In genomic region chr7:2873686-2874551, GRCh38 we compare ENCODE assay signal across 1 cellular context.
TF ChIP-seq lines count a peak whose summit lies in the region.

No MANE protein-coding gene starts in this region.

TF ChIP-seq in K562, 482 proteins besides CTCF, POLR2A, EP300 and RAD21 (continued from another document and continues in another):
- TF ChIP-seq RERE (CRISPR knock-in tag; IDR thresholded peaks at IDR 0.05; ENCODE audit: borderline replicate concordance) (no peak), GTF2A2 (tag; IDR thresholded peaks at IDR 0.05) (peak; percentile 97), POLR3G (IDR thresholded peaks at IDR 0.05; ENCODE audit: extremely low read depth, insufficient read length, insufficient replicate concordance) (no peak), ZNF23 (CRISPR knock-in tag; IDR thresholded peaks at IDR 0.05) (no peak), NONO (IDR thresholded peaks at IDR 0.05; ENCODE audit: low read depth in 2 of 2, low read length in 1 of 2) (no peak; a peak in 1 of 4 replicates), GMEB1 (CRISPR knock-in tag; IDR thresholded peaks at IDR 0.05) (no peak), ZNF121 (CRISPR knock-in tag; conservative IDR thresholded peaks at IDR 0.05) (no peak), TBP (optimal IDR thresholded peaks at IDR 0.05; ENCODE audit: low read depth, low read length) (peak; percentile 98), MCM2 (IDR thresholded peaks at IDR 0.05; ENCODE audit: low read depth) (no peak), DDX20 (tag; IDR thresholded peaks at IDR 0.05; ENCODE audit: low read depth) (no peak), RBFOX2 (IDR thresholded peaks at IDR 0.05; ENCODE audit: low read depth, low read length) (peak; percentile 70), ZNF318 (IDR thresholded peaks at IDR 0.05; ENCODE audit: borderline replicate concordance in 1 of 2, low read depth in 1 of 2) (no peak), NFE2 (IDR thresholded peaks at IDR 0.05; ENCODE audit: low read depth) (no peak), RAD51 (IDR thresholded peaks at IDR 0.05; ENCODE audit: borderline replicate concordance, low read depth) (no peak), ATF2 (CRISPR knock-in tag; IDR thresholded peaks at IDR 0.05) (no peak), OTX1 (CRISPR knock-in tag; IDR thresholded peaks at IDR 0.05) (no peak), THAP7 (CRISPR knock-in tag; IDR thresholded peaks at IDR 0.05) (no peak), ZNF696 (CRISPR knock-in tag; conservative IDR thresholded peaks at IDR 0.05) (no peak), RNF2 (IDR thresholded peaks at IDR 0.05) (peak; percentile 44; the same call in 1 of the 2 replicates), HBP1 (CRISPR knock-in tag; IDR thresholded peaks at IDR 0.05) (peak; percentile 88; the same call in 1 of the 2 replicates), ZNF695 (CRISPR knock-in tag; IDR thresholded peaks at IDR 0.05) (no peak), ZNF76 (CRISPR knock-in tag; IDR thresholded peaks at IDR 0.05; ENCODE audit: borderline replicate concordance) (no peak), ZFP91 (CRISPR knock-in tag; IDR thresholded peaks at IDR 0.05) (no peak), IRF1 (CRISPR knock-in tag; IDR thresholded peaks at IDR 0.05; ENCODE audit: borderline replicate concordance) (no peak), ZBTB5 (IDR thresholded peaks at IDR 0.05) (no peak), ILK (tag; IDR thresholded peaks at IDR 0.05; ENCODE audit: borderline replicate concordance, low read depth) (no peak), ZNF561 (CRISPR knock-in tag; conservative IDR thresholded peaks at IDR 0.05) (no peak), ATF7 (IDR thresholded peaks at IDR 0.05) (no peak), MTA3 (IDR thresholded peaks at IDR 0.05; ENCODE audit: borderline replicate concordance) (peak; percentile 89; the same call in 1 of the 2 replicates), ELF2 (CRISPR knock-in tag; IDR thresholded peaks at IDR 0.05) (no peak)
